In the genomic region with DNA sequence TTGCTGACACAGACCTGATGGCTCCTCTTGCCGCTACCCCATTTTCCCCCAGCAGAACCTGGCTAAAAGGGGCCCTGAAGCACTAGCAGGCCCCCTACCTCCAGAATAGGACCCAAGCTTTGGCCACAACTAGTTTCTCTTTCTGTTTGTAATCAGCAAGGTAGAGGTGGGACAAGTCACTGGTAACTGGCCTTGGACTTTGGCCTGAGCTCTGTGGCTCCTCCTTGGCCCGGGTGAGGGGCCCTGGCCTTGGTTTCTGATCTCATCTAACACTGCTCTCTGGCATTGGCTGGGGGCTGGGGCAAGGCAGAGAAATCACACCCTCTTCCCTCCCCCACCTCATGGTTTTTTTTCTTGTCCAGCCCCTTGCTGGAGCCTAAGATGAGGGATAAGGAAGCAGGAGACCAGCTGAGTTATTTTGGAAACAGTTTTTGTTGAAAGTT, we compare ENCODE assay signal across 1 cellular context.
TF ChIP-seq lines count a peak whose summit lies in the region.

No MANE protein-coding gene starts in this region.

TF ChIP-seq in endothelial cell of umbilical vein, 7 proteins besides CTCF, POLR2A, EP300 and RAD21:
- TF ChIP-seq FOS (IDR thresholded peaks at IDR 0.05; ENCODE audit: borderline replicate concordance, insufficient read depth, low read length) (no peak), GATA2 (IDR thresholded peaks at IDR 0.05; ENCODE audit: insufficient read depth, insufficient read length, low read depth, low read length) (no peak)
